26 cellular contexts compared by ENCODE assay signal in genomic region chr6:126976263-126976797, GRCh38.
"Had no signal": no experiment of that assay in that cellular context is flagged by ENCODE, and none has a peak within 500 bp of the region (broad histone marks: within the 10 kb centered on the region; RNA-seq: fewer than 3 reads in every experiment).

No MANE protein-coding gene starts in this region.

- H3K4me3 ChIP-seq: coronary artery, left ventricle myocardium inferior, lung, mucosa of descending colon, right atrium auricular region, suprapubic skin, tibial nerve had no signal

- H3K27ac ChIP-seq: brain microvascular endothelial cell, coronary artery, left ventricle myocardium inferior, right atrium auricular region, suprapubic skin, tibial nerve had no signal

- H3K9me3 Mint-ChIP-seq: activated CD4-positive, alpha-beta memory T cell treated with anti-CD3 and anti-CD28 coated beads, Interleukin-2, amount 10 ng/mL, durations not matched to agents 7 days and 5 days; activated CD4-positive, alpha-beta T cell treated with anti-CD3 and anti-CD28 coated beads, Interleukin-2, amount 10 ng/mL, durations not matched to agents 7 days and 5 days; activated T-cell treated with anti-CD3 and anti-CD28 coated beads, Interleukin-2, amount 50 U/mL, for 24 hours had no signal

- H3K4me1 ChIP-seq: left ventricle myocardium inferior, right atrium auricular region, suprapubic skin, tibial nerve had no signal

- H3K4me1 Mint-ChIP-seq: activated CD4-positive, alpha-beta memory T cell treated with anti-CD3 and anti-CD28 coated beads, Interleukin-2, amount 10 ng/mL, durations not matched to agents 7 days and 5 days; activated CD4-positive, alpha-beta T cell treated with anti-CD3 and anti-CD28 coated beads, Interleukin-2, amount 10 ng/mL, durations not matched to agents 7 days and 5 days; T-helper 17 cell had no signal

- ATAC-seq: effector memory CD8-positive, alpha-beta T cell; mucosa of descending colon; T-helper 17 cell had no signal

- H3K27me3 ChIP-seq: brain microvascular endothelial cell, right atrium auricular region, suprapubic skin, tibial nerve had no signal

- H3K4me3 Mint-ChIP-seq: activated CD4-positive, alpha-beta memory T cell treated with anti-CD3 and anti-CD28 coated beads, Interleukin-2, amount 10 ng/mL, durations not matched to agents 7 days and 5 days; activated CD4-positive, alpha-beta T cell treated with anti-CD3 and anti-CD28 coated beads, Interleukin-2, amount 10 ng/mL, durations not matched to agents 7 days and 5 days; activated T-cell treated with anti-CD3 and anti-CD28 coated beads, Interleukin-2, amount 50 U/mL, for 24 hours; effector memory CD8-positive, alpha-beta T cell; T-helper 17 cell had no signal

- H3K36me3 ChIP-seq: brain microvascular endothelial cell, left ventricle myocardium inferior, right atrium auricular region, suprapubic skin, tibial nerve had no signal

- FAIRE-seq: astrocyte, islet of Langerhans had no signal

- H3K27me3 Mint-ChIP-seq: activated CD4-positive, alpha-beta memory T cell treated with anti-CD3 and anti-CD28 coated beads, Interleukin-2, amount 10 ng/mL, durations not matched to agents 7 days and 5 days; activated CD4-positive, alpha-beta T cell treated with anti-CD3 and anti-CD28 coated beads, Interleukin-2, amount 10 ng/mL, durations not matched to agents 7 days and 5 days; activated T-cell treated with anti-CD3 and anti-CD28 coated beads, Interleukin-2, amount 50 U/mL, for 24 hours; effector memory CD8-positive, alpha-beta T cell; T-helper 17 cell had no signal

- H3K9me3 ChIP-seq: mucosa of descending colon, suprapubic skin had no signal

- H3K27ac Mint-ChIP-seq: activated CD4-positive, alpha-beta memory T cell treated with anti-CD3 and anti-CD28 coated beads, Interleukin-2, amount 10 ng/mL, durations not matched to agents 7 days and 5 days; activated CD4-positive, alpha-beta T cell treated with anti-CD3 and anti-CD28 coated beads, Interleukin-2, amount 10 ng/mL, durations not matched to agents 7 days and 5 days; activated T-cell treated with anti-CD3 and anti-CD28 coated beads, Interleukin-2, amount 50 U/mL, for 24 hours; effector memory CD8-positive, alpha-beta T cell; T-helper 17 cell had no signal

- DNase-seq: activated CD4-positive, alpha-beta memory T cell treated with anti-CD3 and anti-CD28 coated beads, Interleukin-2, amount 10 ng/mL, durations not matched to agents 7 days and 5 days; activated CD4-positive, alpha-beta T cell treated with anti-CD3 and anti-CD28 coated beads for 1 hour; activated CD4-positive, alpha-beta T cell treated with anti-CD3 and anti-CD28 coated beads, Interleukin-2, amount 10 ng/mL, durations not matched to agents 7 days and 5 days; activated CD8-positive, alpha-beta memory T cell treated with anti-CD3 and anti-CD28 coated beads, Interleukin-2, amount 50 U/mL, for 48 hours; activated gamma-delta T cell; activated naive CD4-positive, alpha-beta T cell treated with anti-CD3 and anti-CD28 coated beads, Interleukin-2, amount 50 U/mL, for 16 hours; activated T-cell treated with anti-CD3 and anti-CD28 coated beads, Interleukin-2, amount 50 U/mL, for 24 hours; amniotic stem cell; brain microvascular endothelial cell; effector memory CD8-positive, alpha-beta T cell; head of caudate nucleus; left ventricle myocardium inferior; mucosa of descending colon; occipital lobe; stimulated activated CD4-positive, alpha-beta T cell treated with anti-CD3 and anti-CD28 coated beads, Interleukin-15, amount 100 ng/mL, for 24 hours; stimulated activated CD4-positive, alpha-beta T cell treated with anti-CD3 and anti-CD28 coated beads, Interleukin-2, amount 100 ng/mL, for 24 hours; stimulated activated naive CD4-positive, alpha-beta T cell; T-helper 17 cell; T1000 had no signal
